ENCODE assay signal across 17 cellular contexts in the genomic region with DNA sequence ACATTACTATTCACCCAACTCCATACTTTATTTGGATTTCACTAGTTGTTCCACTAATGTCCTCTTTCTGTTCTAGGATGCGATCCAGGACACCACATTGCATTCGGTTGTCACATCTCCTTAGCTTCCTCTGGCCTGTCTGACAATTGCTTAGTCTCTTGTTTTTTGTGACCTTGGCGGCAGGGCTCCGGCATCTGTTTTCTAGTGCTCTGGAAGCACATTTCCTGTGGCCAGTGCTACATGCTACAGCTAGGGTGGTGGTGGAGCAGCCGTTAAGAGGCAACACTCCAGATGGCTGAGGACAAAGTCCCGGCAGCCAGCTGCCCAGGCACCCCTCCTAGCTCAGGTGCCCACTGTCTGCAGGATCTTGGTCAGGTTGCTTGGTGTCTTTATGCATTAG. TPM values are rescaled to one million over a fixed set of nuclear protein-coding genes. Genes with fewer than 3 reads are reported as not detected.
DNase-seq lines count a peak whose midpoint lies in the region; ATAC-seq and TF ChIP-seq lines count a peak whose summit lies in the region.
"Had no signal": no experiment of that assay in that cellular context is flagged by ENCODE, and none has a peak within 500 bp of the region (broad histone marks: within the 10 kb centered on the region; RNA-seq: fewer than 3 reads in every experiment).

No MANE protein-coding gene starts in this region.

- peaks cover 1% of the 10 kb centered on the region for H3K27me3 Mint-ChIP-seq in type B pancreatic cell
- peaks cover 29% of the 10 kb centered on the region for H3K27me3 Mint-ChIP-seq in T-helper 2 cell treated with Interferon-gamma antibody and Interleukin-4, amounts not matched to agents 5 μg/mL and 100 μg/mL, for 36 hours (ENCODE audit: low read depth)
- H3K27me3 Mint-ChIP-seq: B cell had no signal

- TF ChIP-seq CTCF in type B pancreatic cell (conservative IDR thresholded peaks at IDR 0.05) = no peak

- peak overlapping the region; percentile 37 for H3K27ac Mint-ChIP-seq in type B pancreatic cell
- no peak overlapping the region for H3K27ac Mint-ChIP-seq in T-helper 2 cell treated with Interferon-gamma antibody and Interleukin-4, amounts not matched to agents 5 μg/mL and 100 μg/mL, for 36 hours
- H3K27ac Mint-ChIP-seq: B cell; CD4-positive, CD25-positive, alpha-beta regulatory T cell had no signal

- peak; percentile 64 for ATAC-seq in Right ventricle myocardium superior (ENCODE audit: poor library complexity)
- ATAC-seq in left lobe of liver = peak; percentile 43
- no peak for ATAC-seq in GM21367 (IDR thresholded peaks at IDR 0.05; ENCODE audit: unreplicated experiment)

- DNase-seq in DMS 273 (lab: John Stamatoyannopoulos, UW; ENCODE audit: unreplicated experiment) (peak; percentile 6), DMS 273 treated with DMSO at 0.1 percent for 48 hours (lab: John Stamatoyannopoulos, UW) (no peak), Right ventricle myocardium superior (no peak), left lobe of liver (ENCODE audit: low spot score) (peak; percentile 38), type B pancreatic cell (ENCODE audit: extremely low spot score, unreplicated experiment) (no peak), NCI-H146 treated with DMSO at 0.1 percent for 48 hours (lab: John Stamatoyannopoulos, UW; ENCODE audit: unreplicated experiment) (no peak)
- DNase-seq in T-helper 2 cell treated with Interferon-gamma antibody and Interleukin-4, amounts not matched to agents 5 μg/mL and 100 μg/mL, for 36 hours (ENCODE audit: low spot score) = no peak
- DNase-seq: CD4-positive, CD25-positive, alpha-beta regulatory T cell; GDM1; KBM-7; NCI-H1436 treated with DMSO at 0.1 percent for 48 hours; NCI-H2081; NCI-H510A treated with DMSO at 0.1 percent for 48 hours had no signal

- no peaks in the 10 kb centered on the region for H3K9me3 Mint-ChIP-seq in type B pancreatic cell
- no peaks in the 10 kb centered on the region for H3K9me3 Mint-ChIP-seq in T-helper 2 cell treated with Interferon-gamma antibody and Interleukin-4, amounts not matched to agents 5 μg/mL and 100 μg/mL, for 36 hours
- H3K9me3 Mint-ChIP-seq: CD4-positive, CD25-positive, alpha-beta regulatory T cell had no signal

- intact Hi-C loops in Right ventricle myocardium superior (cut with DNase I) = no loop called here

- H3K4me3 Mint-ChIP-seq in type B pancreatic cell = no peak overlapping the region
- H3K4me3 Mint-ChIP-seq in T-helper 2 cell treated with Interferon-gamma antibody and Interleukin-4, amounts not matched to agents 5 μg/mL and 100 μg/mL, for 36 hours = no peak overlapping the region
- H3K4me3 Mint-ChIP-seq: B cell; CD4-positive, CD25-positive, alpha-beta regulatory T cell had no signal

- H3K4me1 Mint-ChIP-seq in type B pancreatic cell (ENCODE audit: unreplicated experiment) = peaks cover 39% of the 10 kb centered on the region
- H3K4me1 Mint-ChIP-seq in T-helper 2 cell treated with Interferon-gamma antibody and Interleukin-4, amounts not matched to agents 5 μg/mL and 100 μg/mL, for 36 hours (ENCODE audit: low read depth) = peaks cover 20% of the 10 kb centered on the region

- peaks cover 2% of the 10 kb centered on the region for H3K36me3 Mint-ChIP-seq in type B pancreatic cell
- peaks cover 20% of the 10 kb centered on the region for H3K36me3 Mint-ChIP-seq in T-helper 2 cell treated with Interferon-gamma antibody and Interleukin-4, amounts not matched to agents 5 μg/mL and 100 μg/mL, for 36 hours (ENCODE audit: low read depth)
- H3K36me3 Mint-ChIP-seq: CD4-positive, CD25-positive, alpha-beta regulatory T cell had no signal

RNA-seq across cellular contexts. Expression of gene STX3, which starts 6.8 kb away (rescaled TPM):
- 9.2 TPM for total RNA-seq in Right ventricle myocardium superior
- 3.8 TPM for total RNA-seq in left lobe of liver
- 44.6 and 75.8 TPM in 2 replicates for total RNA-seq in type B pancreatic cell (ENCODE audit: low replicate concordance)

RNA-seq across cellular contexts. Expression of gene OR10V1, which starts 48.3 kb away (rescaled TPM):
- total RNA-seq in Right ventricle myocardium superior (not detected), left lobe of liver (not detected), type B pancreatic cell (ENCODE audit: low replicate concordance) (not detected in 2 replicates)
- total RNA-seq: B cell; CD4-positive, CD25-positive, alpha-beta regulatory T cell; H4; SK-MEL-5 had no signal

RNA-seq across cellular contexts. Expression of gene MRPL16, which starts 48.6 kb away (rescaled TPM):
- 95.3 TPM for total RNA-seq in Right ventricle myocardium superior
- 34.3 TPM for total RNA-seq in left lobe of liver
- 46.2 and 67.1 TPM in 2 replicates for total RNA-seq in type B pancreatic cell (ENCODE audit: low replicate concordance)

Comparison
In these comparisons a context has a peak if more than half of its experiments do, and no peak if none do; other contexts are left out.
1. DNase-seq: peak in DMS 273 (single experiment) and left lobe of liver (single experiment); none in DMS 273 treated with DMSO at 0.1 percent for 48 hours (single experiment), Right ventricle myocardium superior (single experiment), type B pancreatic cell (single experiment), NCI-H146 treated with DMSO at 0.1 percent for 48 hours (single experiment) and T-helper 2 cell treated with Interferon-gamma antibody and Interleukin-4, amounts not matched to agents 5 μg/mL and 100 μg/mL, for 36 hours (single experiment).